In the genomic region with DNA sequence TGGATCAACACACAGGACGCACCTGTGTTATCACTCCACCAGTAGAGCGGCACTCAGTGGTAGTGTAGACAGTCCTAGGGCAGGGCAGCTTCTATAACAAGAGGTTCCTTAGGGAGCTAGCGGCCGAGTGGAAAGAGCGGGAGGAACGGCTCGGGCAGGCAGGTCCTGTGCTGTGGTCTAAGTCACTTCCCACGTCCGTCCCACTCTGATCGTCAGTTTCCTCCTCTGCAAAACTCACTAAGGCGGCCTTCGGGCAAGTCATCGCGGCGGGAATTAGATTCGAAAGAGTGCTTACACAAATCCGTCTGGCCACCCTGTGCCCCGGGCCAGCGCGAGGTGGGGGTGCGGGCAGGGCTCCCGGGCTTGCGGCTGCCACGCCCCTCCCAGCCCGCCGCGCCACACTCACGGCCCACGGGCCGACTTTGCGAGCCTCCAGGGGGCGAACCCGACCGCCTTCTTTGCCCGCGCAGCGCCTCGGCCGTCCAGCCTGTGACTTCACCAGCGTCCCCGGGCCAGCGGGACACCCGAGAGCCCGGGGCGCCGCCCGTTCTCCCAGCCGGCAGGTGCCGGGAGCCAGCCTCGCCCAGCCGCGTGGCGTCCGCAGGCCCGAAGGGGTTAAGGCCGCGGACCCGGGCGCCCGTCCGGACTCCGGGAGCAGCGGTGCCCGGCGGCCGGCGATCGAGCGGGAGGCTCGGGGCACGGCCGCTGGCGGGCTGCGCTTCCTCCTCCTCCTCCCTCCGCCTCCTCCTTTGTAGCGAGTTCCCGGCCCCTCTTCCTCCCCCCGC, we compare ENCODE assay signal across 8 cellular contexts. TPM values are rescaled to one million over a fixed set of nuclear protein-coding genes. Genes with fewer than 3 reads are reported as not detected.
DNase-seq lines count a peak whose midpoint lies in the region; ATAC-seq lines count a peak whose summit lies in the region.

No MANE protein-coding gene starts in this region.

- H3K4me1 ChIP-seq in esophagus (ENCODE audit: control insufficient read depth in 2 of 2, insufficient read depth in 2 of 2, low read length in 1 of 2) (peaks cover 2 to 9% of the 10 kb centered on the region in 2 donors), mesodermal cell (ENCODE audit: control insufficient read depth, insufficient read depth, low read length, poor library complexity, severe bottlenecking) (peaks cover 15% of the 10 kb centered on the region)

- H3K4me3 ChIP-seq in esophagus (ENCODE audit: low read depth in 1 of 2, low read length in 2 of 2) (peak overlapping the region; percentile 43 to 48), mesodermal cell (ENCODE audit: extremely low read depth, insufficient read depth, low read length, poor library complexity, severe bottlenecking) (peak overlapping the region; percentile 61)

- H3K36me3 ChIP-seq in esophagus (ENCODE audit: control insufficient read depth in 2 of 2, insufficient read depth in 2 of 2, low read length in 1 of 2): no peaks in the 10 kb centered on the region
- H3K36me3 ChIP-seq in mesodermal cell (ENCODE audit: control insufficient read depth, insufficient read depth, low read length): no peaks in the 10 kb centered on the region

- ATAC-seq in HG02884 (IDR thresholded peaks at IDR 0.05; ENCODE audit: unreplicated experiment) (no peak), HG03135 (IDR thresholded peaks at IDR 0.05; ENCODE audit: unreplicated experiment) (no peak)

- WGBS in esophagus, 2 donors: 1% methylated on average over 60 to 78 of the region's 78 CpGs
- WGBS in mesodermal cell (ENCODE audit: insufficient coverage in 2 of 2), 2 experiments: 0% methylated on average over 48 to 55 of the region's 78 CpGs

- peaks cover 0 to 9% of the 10 kb centered on the region in 2 donors for H3K27me3 ChIP-seq in esophagus (ENCODE audit: control insufficient read depth in 1 of 2, insufficient read depth in 2 of 2, low read length in 2 of 2)

- H3K27ac ChIP-seq in esophagus (ENCODE audit: low read depth in 2 of 2, low read length in 1 of 2): no peak overlapping the region
- H3K27ac ChIP-seq in mesodermal cell (ENCODE audit: low read depth, low read length, severe bottlenecking): no peak overlapping the region
- H3K27ac ChIP-seq in substantia nigra (ENCODE audit: low read depth, low read length, poor library complexity, severe bottlenecking): peak overlapping the region; percentile 91

- H3K9me3 ChIP-seq in esophagus (ENCODE audit: control insufficient read depth in 2 of 2, insufficient read depth in 1 of 2, low read depth in 1 of 2, low read length in 1 of 2) (peaks cover 0 to 3% of the 10 kb centered on the region in 2 donors), mesodermal cell (ENCODE audit: control insufficient read depth, low read length) (no peaks in the 10 kb centered on the region)

- DNase-seq in ELF-1 (ENCODE audit: low read depth, low spot score) (peak; percentile 52), NCI-H1092 (lab: John Stamatoyannopoulos, UW) (peak; percentile 4), substantia nigra (lab: John Stamatoyannopoulos, UW) (peak in 47 of 49 donors; percentile 27 to 88 (median 75))
- DNase-seq in activated CD8-positive, alpha-beta memory T cell treated with anti-CD3 and anti-CD28 coated beads for 24 hours: peak; percentile 72

RNA-seq across cellular contexts. Expression of gene CORO2B, which starts 0.4 kb away (rescaled TPM):
- under 1 TPM; 0.24 to 0.35 TPM for polyA plus RNA-seq in esophagus
- 8.3 TPM for polyA plus RNA-seq in mesodermal cell (2013, experiment 1 of 2)
- polyA plus RNA-seq in mesodermal cell (2013, experiment 2 of 2): 5.4 TPM

Comparison
In these comparisons a context has a peak if more than half of its experiments do, and no peak if none do; other contexts are left out.
1. DNase-seq: peak in every context shown above with its lines; median percentile 75 in substantia nigra; 72 in activated CD8-positive, alpha-beta memory T cell treated with anti-CD3 and anti-CD28 coated beads for 24 hours; 52 in ELF-1; 4 in NCI-H1092.